Comparison of ENCODE assay signal across 8 cellular contexts in the genomic region with DNA sequence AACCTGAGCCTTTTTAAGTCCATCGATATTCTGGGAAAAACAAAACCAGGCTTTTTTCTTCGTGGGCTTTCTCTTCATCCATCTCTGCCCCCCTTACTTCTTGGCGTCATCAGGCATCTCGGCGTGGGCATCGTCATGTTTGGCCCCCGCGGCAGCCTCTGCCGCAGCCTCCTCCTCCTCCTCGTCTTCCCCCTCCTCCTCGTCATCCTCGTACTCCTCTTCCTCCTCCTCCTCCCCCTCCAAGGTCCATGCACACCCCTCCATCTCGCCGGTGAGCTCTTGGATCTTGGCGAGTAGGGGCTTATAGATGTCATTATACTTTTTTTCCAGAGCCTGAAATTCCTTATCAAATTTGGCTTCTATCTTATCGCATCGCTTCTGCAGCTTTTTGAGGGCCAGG. TPM values are rescaled to one million over a fixed set of nuclear protein-coding genes. Genes with fewer than 3 reads are reported as not detected.
DNase-seq lines count a peak whose midpoint lies in the region; TF ChIP-seq lines count a peak whose summit lies in the region.

No MANE protein-coding gene starts in this region.

- H3K4me1 ChIP-seq in Loucy (ENCODE audit: insufficient read depth, low read length, poor library complexity, severe bottlenecking), result no peaks in the 10 kb centered on the region
- H3K4me1 ChIP-seq in ascending aorta, result no peaks in the 10 kb centered on the region

- H3K27me3 ChIP-seq in BJ (ENCODE audit: control insufficient read depth, insufficient read depth, low read length) (no peaks in the 10 kb centered on the region), Loucy (ENCODE audit: insufficient read depth, low read length, poor library complexity, severe bottlenecking) (no peaks in the 10 kb centered on the region), ascending aorta (no peaks in the 10 kb centered on the region)

- TF ChIP-seq CTCF in BJ (IDR thresholded peaks at IDR 0.05; ENCODE audit: insufficient read depth, low read depth, low read length), result no peak
- no peak for TF ChIP-seq CTCF in Loucy (conservative IDR thresholded peaks at IDR 0.05; ENCODE audit: low read length)
- TF ChIP-seq CTCF in ascending aorta (IDR thresholded peaks at IDR 0.05), result no peak

- H3K9ac ChIP-seq in Loucy (ENCODE audit: low read depth, low read length, poor library complexity, severe bottlenecking), result peak overlapping the region; percentile 69

- H3K27ac ChIP-seq in ascending aorta, result peak overlapping the region; percentile 54 to 83
- peak overlapping the region in 15 of 21 experiments; percentile 1 to 81 (median 67) for H3K27ac ChIP-seq in skin epidermis

- peak overlapping the region; percentile 39 for H3K4me2 ChIP-seq in Loucy (ENCODE audit: low read depth, low read length, poor library complexity, severe bottlenecking)

- H3K4me3 ChIP-seq in BJ (ENCODE audit: low read depth, low read length) (peak overlapping the region; percentile 68), Loucy (ENCODE audit: low read length, poor library complexity, severe bottlenecking) (peak overlapping the region; percentile 77), ascending aorta (peak overlapping the region; percentile 64 to 68), iPS-18c (ENCODE audit: insufficient read depth, low read depth, low read length) (peak overlapping the region; percentile 60), skin epidermis (peak overlapping the region; percentile 42 to 63 (median 53))

- H3K79me2 ChIP-seq in Loucy (ENCODE audit: insufficient read depth, low read length), result no peaks in the 10 kb centered on the region

- no peaks in the 10 kb centered on the region for H3K9me2 ChIP-seq in Loucy (replicated peaks; ENCODE audit: low read depth, low read length)

- H3K9me3 ChIP-seq in Loucy (ENCODE audit: insufficient read depth, low read depth, low read length), result no peaks in the 10 kb centered on the region
- H3K9me3 ChIP-seq in ascending aorta, result no peaks in the 10 kb centered on the region
- no peaks in the 10 kb centered on the region for H3K9me3 ChIP-seq in iPS-18c (ENCODE audit: control insufficient read depth, insufficient read depth, low read length)

- CTCF ChIA-PET in BJ (lab: Yijun Ruan, JAX), result interaction anchor here (1.2 to 2.7 kb wide), 4 partner anchors 9 to 326 kb away, joined by 3 to 22 read pairs (median 8); no protein-coding TSS in a partner anchor

- no peaks in the 10 kb centered on the region for H4K20me1 ChIP-seq in Loucy (ENCODE audit: insufficient read depth, low read length, poor library complexity, severe bottlenecking)

- intact Hi-C loops in ascending aorta (cut with DNase I), result no loop called here

- H3K36me3 ChIP-seq in BJ (ENCODE audit: control insufficient read depth, insufficient read depth, low read length) (no peaks in the 10 kb centered on the region), Loucy (ENCODE audit: insufficient read depth, low read length) (no peaks in the 10 kb centered on the region), ascending aorta (peaks cover 0 to 4% of the 10 kb centered on the region in 2 donors)

- H3F3A ChIP-seq in Loucy (ENCODE audit: low read depth), result no peaks in the 10 kb centered on the region

- DNase-seq in BJ (ENCODE audit: low read depth) (no peak), ascending aorta (ENCODE audit: low spot score in 2 of 2) (peak in 1 of 2 donors; percentile 66), NCI-H446 treated with DMSO at 0.1 percent for 48 hours (lab: John Stamatoyannopoulos, UW) (no peak), amniotic stem cell (lab: John Stamatoyannopoulos, UW) (no peak), NCI-H82 (lab: John Stamatoyannopoulos, UW) (no peak)

- H2AFZ ChIP-seq in Loucy (ENCODE audit: low read length), result peak overlapping the region; percentile 79

- POLR2A ChIA-PET in BJ (lab: Charles Lee), result no interaction called here

RNA-seq across cellular contexts. Expression of a gene that starts 0.5 kb away (rescaled TPM):
- 2.2 and 5.3 TPM in 2 replicates for polyA plus RNA-seq in BJ (2011; rRNA removed)
- 0.85 and 1.6 TPM in 2 replicates for polyA minus RNA-seq in BJ (2011; rRNA and poly(A)+ RNA removed)
- total RNA-seq in ascending aorta, result 9.6 TPM
